Comparison of ENCODE assay signal across 3 cellular contexts in the genomic region with DNA sequence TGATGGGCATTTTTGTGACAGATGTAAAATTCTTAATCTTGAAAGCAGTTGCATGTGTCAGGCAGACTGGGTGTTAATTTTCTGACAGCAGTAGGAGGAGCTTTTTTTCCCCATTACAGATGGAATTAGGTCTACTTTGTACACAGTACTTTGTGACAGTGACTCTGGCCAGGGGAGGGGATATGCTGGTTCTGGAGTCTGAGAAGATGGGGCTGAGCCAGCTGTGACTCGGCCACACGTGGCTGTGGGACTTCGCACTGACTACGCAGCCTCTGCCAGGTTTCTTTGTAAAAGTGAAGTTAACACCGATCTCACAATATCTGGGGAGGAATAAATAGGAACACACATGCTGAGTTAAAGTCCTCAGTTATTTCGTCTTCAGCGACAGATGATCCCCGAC.
"Had no signal": no experiment of that assay in that cellular context is flagged by ENCODE, and none has a peak within 500 bp of the region (broad histone marks: within the 10 kb centered on the region; RNA-seq: fewer than 3 reads in every experiment).

No MANE protein-coding gene starts in this region.

- ATAC-seq: GM12878 had no signal

- DNase-seq: GDM1, GF-D8 had no signal
